ENCODE assay signal across 29 cellular contexts in the genomic region with DNA sequence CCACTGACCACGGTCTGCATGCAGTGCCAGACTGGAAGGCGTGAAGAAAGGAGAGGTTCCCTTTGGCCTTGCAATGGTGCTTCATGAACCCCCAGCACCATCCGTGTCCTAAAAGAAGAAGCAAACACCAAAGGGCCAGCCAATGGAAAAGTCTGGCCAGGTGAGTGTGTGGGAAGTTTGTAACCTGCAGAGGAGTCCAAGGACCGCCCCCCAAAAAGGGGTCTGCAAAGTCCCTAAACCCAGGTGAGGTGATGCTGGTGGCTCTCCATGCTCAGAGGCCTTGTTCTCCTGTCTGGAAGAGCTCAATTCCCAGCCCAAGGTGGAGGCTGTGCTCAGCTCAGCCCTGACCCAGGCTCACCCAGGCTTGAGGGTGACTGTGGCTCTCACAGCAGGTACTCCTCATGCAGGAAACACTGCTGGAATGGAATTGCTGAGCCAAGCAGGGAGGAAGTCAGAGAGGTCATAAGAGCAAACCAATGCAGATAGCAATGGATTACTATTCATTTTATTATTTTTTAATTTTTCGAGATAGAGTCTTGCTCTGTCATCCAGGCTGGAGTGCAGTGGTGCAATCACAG.
"Had no signal": no experiment of that assay in that cellular context is flagged by ENCODE, and none has a peak within 500 bp of the region (broad histone marks: within the 10 kb centered on the region; RNA-seq: fewer than 3 reads in every experiment).

No MANE protein-coding gene starts in this region.

- H3K4me3 ChIP-seq: colonic mucosa, heart left ventricle, lung, pancreas, prostate gland, right lobe of liver, spleen, stomach, thoracic aorta had no signal

- H3K27ac Mint-ChIP-seq: nephron; stimulated activated naive B cell treated with anti-CD40 and anti-IgM and Interleukin-4, amounts not matched to agents 10 μg/mL and 1 μg/mL and 100 μg/mL, for 72 hours had no signal

- H3K4me3 Mint-ChIP-seq: stimulated activated naive B cell treated with anti-CD40 and anti-IgM and Interleukin-4, amounts not matched to agents 10 μg/mL and 1 μg/mL and 100 μg/mL, for 72 hours had no signal

- DNase-seq: colonic mucosa; effector CD8-positive, alpha-beta T cell; heart left ventricle; hypothalamus; left cardiac atrium; left ventricle myocardium superior; mesenchymal stem cell; midbrain; occipital lobe; pancreas; retina; spleen; stimulated activated CD4-positive, alpha-beta T cell treated with anti-CD3 and anti-CD28 coated beads, Interleukin-15, amount 100 ng/mL, for 24 hours; stimulated activated CD4-positive, alpha-beta T cell treated with anti-CD3 and anti-CD28 coated beads, Interleukin-1b, Interleukin-23, amount 100 ng/mL, for 48 hours; stimulated activated CD4-positive, alpha-beta T cell treated with anti-CD3 and anti-CD28 coated beads, Interleukin-4, amount 100 ng/mL, for 4 hours; stimulated activated naive B cell treated with anti-CD40 and anti-IgM and Interleukin-4, amounts not matched to agents 10 μg/mL and 1 μg/mL and 100 μg/mL, for 72 hours; stomach; substantia nigra; trophoblast cell had no signal

- H3K36me3 Mint-ChIP-seq: stimulated activated naive B cell treated with anti-CD40 and anti-IgM and Interleukin-4, amounts not matched to agents 10 μg/mL and 1 μg/mL and 100 μg/mL, for 72 hours had no signal

- H3K4me1 ChIP-seq: colonic mucosa, heart left ventricle, pancreas, prostate gland, right lobe of liver, spleen, stomach had no signal

- H3K9me3 ChIP-seq: colonic mucosa, pancreas, prostate gland, right lobe of liver had no signal

- FAIRE-seq: endometrium, frontal cortex, keratinocyte, pancreas, urothelium cell line had no signal

- H3K36me3 ChIP-seq: colonic mucosa, heart left ventricle, pancreas, prostate gland, right lobe of liver, spleen, stomach, thoracic aorta had no signal

- ATAC-seq: esophagus mucosa; heart left ventricle; left cardiac atrium; left ventricle myocardium superior; pancreas; right lobe of liver; stimulated activated naive B cell treated with anti-CD40 and anti-IgM and Interleukin-4, amounts not matched to agents 10 μg/mL and 1 μg/mL and 100 μg/mL, for 72 hours had no signal

- H3K27me3 ChIP-seq: colonic mucosa, heart left ventricle, pancreas, right lobe of liver, stomach had no signal

- H3K27ac ChIP-seq: colonic mucosa, heart left ventricle, pancreas, prostate gland, right lobe of liver, spleen, stomach, thoracic aorta had no signal
